In genomic region chr11:66261578-66261977, GRCh38 we compare ENCODE assay signal across 33 cellular contexts. TPM values are rescaled to one million over a fixed set of nuclear protein-coding genes. Genes with fewer than 3 reads are reported as not detected.
"Had no signal": no experiment of that assay in that cellular context is flagged by ENCODE, and none has a peak within 500 bp of the region (broad histone marks: within the 10 kb centered on the region; RNA-seq: fewer than 3 reads in every experiment).

No MANE protein-coding gene starts in this region.

- ATAC-seq: activated CD4-positive, CD25-positive, alpha-beta regulatory T cell treated with anti-CD3 and anti-CD28 coated beads, Interleukin-2, amount 50 U/mL, for 24 hours; activated CD8-positive, alpha-beta memory T cell treated with anti-CD3 and anti-CD28 coated beads, Interleukin-2, amount 10 ng/mL, durations not matched to agents 7 days and 5 days; activated CD8-positive, alpha-beta T cell treated with anti-CD3 and anti-CD28 coated beads, Interleukin-2, amount 10 ng/mL, durations not matched to agents 7 days and 5 days; activated naive CD4-positive, alpha-beta T cell treated with anti-CD3 and anti-CD28 coated beads, Interleukin-2, amount 50 U/mL, for 72 hours; esophagus mucosa; T-cell had no signal

- H3K4me3 ChIP-seq: coronary artery, dorsolateral prefrontal cortex had no signal

- H3K9me3 Mint-ChIP-seq: activated B cell treated with CpG ODN at 0.5 μM for 24 hours; activated CD4-positive, alpha-beta memory T cell treated with anti-CD3 and anti-CD28 coated beads for 36 hours; activated CD4-positive, alpha-beta T cell treated with anti-CD3 and anti-CD28 coated beads, Interleukin-2, amount 10 ng/mL, durations not matched to agents 24 days and 14 days; activated naive CD4-positive, alpha-beta T cell treated with anti-CD3 and anti-CD28 coated beads, Interleukin-2, amount 10 ng/mL, durations not matched to agents 7 days and 5 days; activated naive CD4-positive, alpha-beta T cell treated with anti-CD3 and anti-CD28 coated beads, Interleukin-2, amount 50 U/mL, for 72 hours; activated naive CD8-positive, alpha-beta T cell treated with anti-CD3 and anti-CD28 coated beads, Interleukin-2, amount 10 ng/mL, durations not matched to agents 7 days and 5 days; central memory CD8-positive, alpha-beta T cell; dendritic cell treated with granulocyte-macrophage colony-stimulating factor and Interleukin-4, amounts not matched to agents 40 ng/mL and 50 ng/mL, for 4 days; endodermal cell; T-cell; T-helper 1 cell treated with Interleukin-12 subunit alpha and Interleukin-12 subunit beta and Interleukin-4 antibody, amounts not matched to agents 30 μg/mL and 1 μg/mL, for 36 hours; T-helper 2 cell treated with Interferon-gamma antibody and Interleukin-4, amounts not matched to agents 5 μg/mL and 100 μg/mL, for 36 hours had no signal

- H3K27me3 ChIP-seq: brain microvascular endothelial cell, dorsolateral prefrontal cortex had no signal

- DNase-seq: activated B cell treated with CpG ODN at 0.5 μM for 24 hours; activated CD4-positive, alpha-beta memory T cell treated with anti-CD3 and anti-CD28 coated beads for 36 hours; activated CD4-positive, alpha-beta T cell treated with anti-CD3 and anti-CD28 coated beads, Interleukin-2, amount 10 ng/mL, durations not matched to agents 24 days and 14 days; activated CD8-positive, alpha-beta memory T cell treated with anti-CD3 and anti-CD28 coated beads, Interleukin-2, amount 10 ng/mL, durations not matched to agents 7 days and 5 days; activated CD8-positive, alpha-beta memory T cell treated with anti-CD3 and anti-CD28 coated beads, Interleukin-2, amount 50 U/mL, for 4 hours; activated CD8-positive, alpha-beta T cell treated with anti-CD3 and anti-CD28 coated beads, Interleukin-2, amount 10 ng/mL, durations not matched to agents 7 days and 5 days; activated gamma-delta T cell; activated naive CD4-positive, alpha-beta T cell; activated naive CD4-positive, alpha-beta T cell treated with anti-CD3 and anti-CD28 coated beads, Interleukin-2, amount 10 ng/mL, durations not matched to agents 7 days and 5 days; activated naive CD8-positive, alpha-beta T cell treated with anti-CD3 and anti-CD28 coated beads, Interleukin-2, amount 10 ng/mL, durations not matched to agents 7 days and 5 days; activated T-cell treated with anti-CD3 and anti-CD28 coated beads, Interleukin-2, amount 50 U/mL, for 48 hours; amniotic stem cell; anterior cingulate cortex; brain microvascular endothelial cell; dorsolateral prefrontal cortex; effector memory CD4-positive, alpha-beta T cell; endodermal cell; foreskin fibroblast; head of caudate nucleus; SW 1271; T-cell; T1000; WERI-Rb-1 had no signal

- H3K27me3 Mint-ChIP-seq: activated B cell treated with CpG ODN at 0.5 μM for 24 hours; activated CD4-positive, alpha-beta memory T cell treated with anti-CD3 and anti-CD28 coated beads for 36 hours; activated CD4-positive, alpha-beta T cell treated with anti-CD3 and anti-CD28 coated beads, Interleukin-2, amount 10 ng/mL, durations not matched to agents 24 days and 14 days; activated CD8-positive, alpha-beta memory T cell treated with anti-CD3 and anti-CD28 coated beads, Interleukin-2, amount 10 ng/mL, durations not matched to agents 7 days and 5 days; activated naive CD8-positive, alpha-beta T cell treated with anti-CD3 and anti-CD28 coated beads, Interleukin-2, amount 10 ng/mL, durations not matched to agents 7 days and 5 days; central memory CD8-positive, alpha-beta T cell; T-cell had no signal

- H3K27ac ChIP-seq: brain microvascular endothelial cell, coronary artery, WERI-Rb-1 had no signal

- H3K4me3 Mint-ChIP-seq: activated B cell treated with CpG ODN at 0.5 μM for 24 hours; activated CD4-positive, alpha-beta memory T cell treated with anti-CD3 and anti-CD28 coated beads for 36 hours; activated CD4-positive, alpha-beta T cell treated with anti-CD3 and anti-CD28 coated beads, Interleukin-2, amount 10 ng/mL, durations not matched to agents 24 days and 14 days; activated CD8-positive, alpha-beta memory T cell treated with anti-CD3 and anti-CD28 coated beads, Interleukin-2, amount 10 ng/mL, durations not matched to agents 7 days and 5 days; activated CD8-positive, alpha-beta T cell treated with anti-CD3 and anti-CD28 coated beads, Interleukin-2, amount 10 ng/mL, durations not matched to agents 7 days and 5 days; activated naive CD4-positive, alpha-beta T cell treated with anti-CD3 and anti-CD28 coated beads, Interleukin-2, amount 10 ng/mL, durations not matched to agents 7 days and 5 days; activated naive CD8-positive, alpha-beta T cell treated with anti-CD3 and anti-CD28 coated beads, Interleukin-2, amount 10 ng/mL, durations not matched to agents 7 days and 5 days; central memory CD8-positive, alpha-beta T cell; dendritic cell treated with granulocyte-macrophage colony-stimulating factor and Interleukin-4, amounts not matched to agents 40 ng/mL and 50 ng/mL, for 4 days; endodermal cell; T-cell; T-helper 1 cell treated with Interleukin-12 subunit alpha and Interleukin-12 subunit beta and Interleukin-4 antibody, amounts not matched to agents 30 μg/mL and 1 μg/mL, for 36 hours; T-helper 2 cell treated with Interferon-gamma antibody and Interleukin-4, amounts not matched to agents 5 μg/mL and 100 μg/mL, for 36 hours had no signal

- H3K27ac Mint-ChIP-seq: activated B cell treated with CpG ODN at 0.5 μM for 24 hours; activated CD4-positive, alpha-beta memory T cell treated with anti-CD3 and anti-CD28 coated beads for 36 hours; activated CD4-positive, alpha-beta T cell treated with anti-CD3 and anti-CD28 coated beads, Interleukin-2, amount 10 ng/mL, durations not matched to agents 24 days and 14 days; activated CD8-positive, alpha-beta memory T cell treated with anti-CD3 and anti-CD28 coated beads, Interleukin-2, amount 10 ng/mL, durations not matched to agents 7 days and 5 days; activated CD8-positive, alpha-beta T cell treated with anti-CD3 and anti-CD28 coated beads, Interleukin-2, amount 10 ng/mL, durations not matched to agents 7 days and 5 days; activated naive CD4-positive, alpha-beta T cell treated with anti-CD3 and anti-CD28 coated beads, Interleukin-2, amount 10 ng/mL, durations not matched to agents 7 days and 5 days; activated naive CD8-positive, alpha-beta T cell treated with anti-CD3 and anti-CD28 coated beads, Interleukin-2, amount 10 ng/mL, durations not matched to agents 7 days and 5 days; dendritic cell treated with granulocyte-macrophage colony-stimulating factor and Interleukin-4, amounts not matched to agents 40 ng/mL and 50 ng/mL, for 4 days; endodermal cell; T-cell; T-helper 1 cell treated with Interleukin-12 subunit alpha and Interleukin-12 subunit beta and Interleukin-4 antibody, amounts not matched to agents 30 μg/mL and 1 μg/mL, for 36 hours; T-helper 2 cell treated with Interferon-gamma antibody and Interleukin-4, amounts not matched to agents 5 μg/mL and 100 μg/mL, for 36 hours had no signal

RNA-seq across cellular contexts. Expression of gene CNIH2, which starts 16.4 kb away (rescaled TPM):
- total RNA-seq: bronchial epithelial cell had no signal

RNA-seq across cellular contexts. Expression of gene TMEM151A, which starts 30.1 kb away (rescaled TPM):
- total RNA-seq: activated B cell treated with CpG ODN at 0.5 μM for 24 hours; activated CD4-positive, alpha-beta memory T cell treated with anti-CD3 and anti-CD28 coated beads for 36 hours; activated CD4-positive, alpha-beta T cell treated with anti-CD3 and anti-CD28 coated beads, Interleukin-2, amount 10 ng/mL, durations not matched to agents 24 days and 14 days; activated CD8-positive, alpha-beta memory T cell treated with anti-CD3 and anti-CD28 coated beads for 36 hours; activated CD8-positive, alpha-beta memory T cell treated with anti-CD3 and anti-CD28 coated beads, Interleukin-2, amount 10 ng/mL, durations not matched to agents 7 days and 5 days; activated CD8-positive, alpha-beta T cell treated with anti-CD3 and anti-CD28 coated beads, Interleukin-2, amount 10 ng/mL, durations not matched to agents 7 days and 5 days; activated naive CD4-positive, alpha-beta T cell treated with anti-CD3 and anti-CD28 coated beads, Interleukin-2, amount 50 U/mL, for 72 hours; activated naive CD8-positive, alpha-beta T cell treated with anti-CD3 and anti-CD28 coated beads, Interleukin-2, amount 10 ng/mL, durations not matched to agents 7 days and 5 days; bronchial epithelial cell; esophagus mucosa had no signal
